In genomic region chr7:138872576-138872975, GRCh38 we compare ENCODE assay signal across 25 cellular contexts.
DNase-seq lines count a peak whose midpoint lies in the region; ATAC-seq and TF ChIP-seq lines count a peak whose summit lies in the region.
"Had no signal": no experiment of that assay in that cellular context is flagged by ENCODE, and none has a peak within 500 bp of the region (broad histone marks: within the 10 kb centered on the region; RNA-seq: fewer than 3 reads in every experiment).

No MANE protein-coding gene starts in this region.

- intact Hi-C loops in mucosa of descending colon (cut with DNase I, micrococcal nuclease): no loop called here

- TF ChIP-seq CTCF in coronary artery (IDR thresholded peaks at IDR 0.05) (no peak), mucosa of descending colon (IDR thresholded peaks at IDR 0.05) (no peak)

- DNase-seq in EL (peak; percentile 58), NCI-H226 (peak; percentile 49), coronary artery (ENCODE audit: low spot score) (peak; percentile 8), mucosa of descending colon (no peak), mucosa of gallbladder (ENCODE audit: low spot score) (no peak)
- DNase-seq in stimulated activated CD4-positive, alpha-beta T cell treated with anti-CD3 and anti-CD28 coated beads, Interleukin-15, amount 100 ng/mL, for 24 hours: no peak
- no peak for DNase-seq in NK-92 treated with Interleukin-12 subunit alpha and Interleukin-12 subunit beta, amount 100 ng/mL, for 24 hours (lab: John Stamatoyannopoulos, UW)
- DNase-seq: activated CD4-positive, alpha-beta T cell treated with anti-CD3 and anti-CD28 coated beads, Interleukin-2, amount 50 U/mL, for 48 hours; activated effector memory CD4-positive, alpha-beta T cell treated with Interleukin-2 at 50 U/mL for 16 hours; activated naive CD8-positive, alpha-beta T cell treated with anti-CD3 and anti-CD28 coated beads, Interleukin-2, amount 50 U/mL, for 24 hours; CD4-positive, CD25-positive, alpha-beta regulatory T cell; dermis blood vessel endothelial cell; DMS53; H7; hippocampal formation; naive B cell; NCI-H82; ovary; right lobe of liver had no signal

- H3K4me3 ChIP-seq in coronary artery (no peak overlapping the region), mucosa of descending colon (no peak overlapping the region)
- H3K4me3 ChIP-seq: cardiac muscle cell, lung, ovary, right lobe of liver, thoracic aorta had no signal

- H3K27ac ChIP-seq in coronary artery: no peak overlapping the region
- H3K27ac ChIP-seq: cardiac muscle cell, ovary, right lobe of liver, thoracic aorta had no signal

- no peaks in the 10 kb centered on the region for H3K4me1 ChIP-seq in mucosa of descending colon (ENCODE audit: low read depth)
- H3K4me1 ChIP-seq: right lobe of liver had no signal

- ATAC-seq in mucosa of descending colon (peak; percentile 21), GM21786 (IDR thresholded peaks at IDR 0.05; ENCODE audit: unreplicated experiment) (no peak)
- ATAC-seq: activated naive CD8-positive, alpha-beta T cell treated with anti-CD3 and anti-CD28 coated beads, Interleukin-2, amount 50 U/mL, for 24 hours; HepG2; right lobe of liver; stimulated activated memory B cell treated with anti-CD40 and anti-IgM and Interleukin-4, amounts not matched to agents 10 μg/mL and 1 μg/mL and 100 μg/mL, for 72 hours had no signal

- no peaks in the 10 kb centered on the region for H3K36me3 ChIP-seq in mucosa of descending colon (ENCODE audit: low read depth)
- H3K36me3 ChIP-seq: ovary, right lobe of liver, thoracic aorta had no signal

- no peaks in the 10 kb centered on the region for H3K9me3 ChIP-seq in mucosa of descending colon
- H3K9me3 ChIP-seq: ovary, right lobe of liver, thoracic aorta had no signal

Comparison
In these comparisons a context has a peak if more than half of its experiments do, and no peak if none do; other contexts are left out.
1. DNase-seq: peak in EL (single experiment), NCI-H226 (single experiment) and coronary artery (single experiment); none in mucosa of descending colon (0 of 3), mucosa of gallbladder (single experiment), stimulated activated CD4-positive, alpha-beta T cell treated with anti-CD3 and anti-CD28 coated beads, Interleukin-15, amount 100 ng/mL, for 24 hours (single experiment) and NK-92 treated with Interleukin-12 subunit alpha and Interleukin-12 subunit beta, amount 100 ng/mL, for 24 hours (single experiment).